In genomic region chr14:77390188-77390587, GRCh38 we compare ENCODE assay signal across 23 cellular contexts. TPM values are rescaled to one million over a fixed set of nuclear protein-coding genes. Genes with fewer than 3 reads are reported as not detected.
DNase-seq lines count a peak whose midpoint lies in the region; ATAC-seq, FAIRE-seq and TF ChIP-seq lines count a peak whose summit lies in the region.
"Had no signal": no experiment of that assay in that cellular context is flagged by ENCODE, and none has a peak within 500 bp of the region (broad histone marks: within the 10 kb centered on the region; RNA-seq: fewer than 3 reads in every experiment).

No MANE protein-coding gene starts in this region.

- TF ChIP-seq POLR2A in A549 (IDR thresholded peaks at IDR 0.05; ENCODE audit: low read length) (no peak), K562 (conservative IDR thresholded peaks at IDR 0.05) (no peak)

- CTCF ChIA-PET in A549 (lab: Yijun Ruan, JAX) = interaction anchor here (0.8 kb wide), 1 partner anchor 239 kb away, joined by 3 read pairs; no protein-coding TSS in a partner anchor
- CTCF ChIA-PET in K562 (lab: Yijun Ruan, JAX; ENCODE audit: low intra/inter-chr PET ratio) = no interaction called here

- in situ Hi-C loops in K562 (cut with MboI) = no loop called here
- in situ Hi-C loops in HAP-1 (cut with MboI; ENCODE audit: low sequenced_read_pairs) = no loop called here

- no peak for TF ChIP-seq RAD21 in A549 (conservative IDR thresholded peaks at IDR 0.05 in 1 of 2, IDR thresholded peaks at IDR 0.05 in 1 of 2)
- TF ChIP-seq RAD21 in K562 (CRISPR knock-in tag; conservative IDR thresholded peaks at IDR 0.05 in 1 of 2, IDR thresholded peaks at IDR 0.05 in 1 of 2) = no peak

- H3K4me3 Mint-ChIP-seq in stimulated activated memory B cell treated with anti-CD40 and anti-IgM and Interleukin-4, amounts not matched to agents 10 μg/mL and 1 μg/mL and 100 μg/mL, for 72 hours = no peak overlapping the region
- H3K4me3 Mint-ChIP-seq: CD4-positive, alpha-beta T cell; GM23338; HFFc6 had no signal

- no peak overlapping the region for H3K4me3 ChIP-seq in A549
- H3K4me3 ChIP-seq in K562 = no peak overlapping the region
- no peak overlapping the region for H3K4me3 ChIP-seq in HAP-1
- H3K4me3 ChIP-seq: GM12878, GM23338 had no signal

- H3K9ac ChIP-seq in K562 (ENCODE audit: insufficient read depth in 1 of 2, low read depth in 2 of 2, low read length in 2 of 2) = no peak overlapping the region

- no peaks in the 10 kb centered on the region for H3K9me3 Mint-ChIP-seq in stimulated activated memory B cell treated with anti-CD40 and anti-IgM and Interleukin-4, amounts not matched to agents 10 μg/mL and 1 μg/mL and 100 μg/mL, for 72 hours
- H3K9me3 Mint-ChIP-seq: CD4-positive, alpha-beta T cell; GM23338; HFFc6 had no signal

- H3K36me3 Mint-ChIP-seq in stimulated activated memory B cell treated with anti-CD40 and anti-IgM and Interleukin-4, amounts not matched to agents 10 μg/mL and 1 μg/mL and 100 μg/mL, for 72 hours = peaks cover 9% of the 10 kb centered on the region

- H3K9me1 ChIP-seq in K562 (ENCODE audit: control insufficient read depth, insufficient read depth, low read length) = no peaks in the 10 kb centered on the region

- no peak overlapping the region for H3K27ac Mint-ChIP-seq in stimulated activated memory B cell treated with anti-CD40 and anti-IgM and Interleukin-4, amounts not matched to agents 10 μg/mL and 1 μg/mL and 100 μg/mL, for 72 hours
- H3K27ac Mint-ChIP-seq: CD4-positive, alpha-beta T cell; GM23338; HFFc6 had no signal

- H3K4me1 Mint-ChIP-seq in stimulated activated memory B cell treated with anti-CD40 and anti-IgM and Interleukin-4, amounts not matched to agents 10 μg/mL and 1 μg/mL and 100 μg/mL, for 72 hours = no peaks in the 10 kb centered on the region
- H3K4me1 Mint-ChIP-seq: GM23338 had no signal

- no peaks in the 10 kb centered on the region for H3K9me3 ChIP-seq in A549
- H3K9me3 ChIP-seq in K562 (replicated peaks; ENCODE audit: control insufficient read depth, insufficient read depth, low read depth, low read length) = no peaks in the 10 kb centered on the region
- H3K9me3 ChIP-seq in HAP-1 = no peaks in the 10 kb centered on the region
- H3K9me3 ChIP-seq: Caco-2 had no signal

- peak overlapping the region; percentile 36 for H3K4me2 ChIP-seq in A549
- H3K4me2 ChIP-seq in K562 (ENCODE audit: insufficient read depth, low read length) = no peak overlapping the region
- H3K4me2 ChIP-seq: GM23338 had no signal

- no peak overlapping the region for H2AFZ ChIP-seq in K562 (ENCODE audit: low read depth, low read length)
- H2AFZ ChIP-seq: GM23338 had no signal

- FAIRE-seq in A549 (lab: Jason Lieb, UNC) (no peak), K562 (lab: Jason Lieb, UNC) (no peak)
- FAIRE-seq: A204.1, GM12878, H54 had no signal

- peak in 1 of 2 experiments; percentile 66; a peak in 3 of 6 replicates for ATAC-seq in A549
- peak; percentile 67 for ATAC-seq in K562
- peak; percentile 98 for ATAC-seq in left colon
- ATAC-seq in GM18858 (IDR thresholded peaks at IDR 0.05; ENCODE audit: unreplicated experiment) = no peak
- no peak for ATAC-seq in stimulated activated memory B cell treated with anti-CD40 and anti-IgM and Interleukin-4, amounts not matched to agents 10 μg/mL and 1 μg/mL and 100 μg/mL, for 72 hours
- ATAC-seq: GM12878, GM23338, HCT116 had no signal

- H3K27me3 ChIP-seq in K562 (ENCODE audit: control insufficient read depth in 2 of 2, insufficient read depth in 2 of 2, low read length in 2 of 2) = no peaks in the 10 kb centered on the region
- H3K27me3 ChIP-seq in HAP-1 (ENCODE audit: low read depth) = no peaks in the 10 kb centered on the region

- TF ChIP-seq EP300 in A549 (IDR thresholded peaks at IDR 0.05) = no peak
- no peak for TF ChIP-seq EP300 in K562 (IDR thresholded peaks at IDR 0.05; ENCODE audit: low read length)

- H3K79me2 ChIP-seq in K562 (ENCODE audit: control insufficient read depth, insufficient read depth, low read length) = no peaks in the 10 kb centered on the region

- POLR2A ChIA-PET in A549 (lab: Yijun Ruan, JAX) (no interaction called here), K562 (lab: Yijun Ruan, JAX) (interaction anchor here (0.6 kb wide), 1 partner anchor 14 kb away, joined by 3 read pairs; the partner anchor contains the start of gene TMED8)

- H3K36me3 ChIP-seq in K562 (ENCODE audit: control insufficient read depth, insufficient read depth, low read length) = no peaks in the 10 kb centered on the region
- H3K36me3 ChIP-seq in HAP-1 (replicated peaks) = no peaks in the 10 kb centered on the region

- H3K27ac ChIP-seq in A549 (peak overlapping the region; percentile 33 to 67; a peak in 2 of 6 replicates), K562 (ENCODE audit: extremely low read depth, low read depth, low read length) (no peak overlapping the region)
- H3K27ac ChIP-seq: C4-2B had no signal

- no peaks in the 10 kb centered on the region for H3K27me3 Mint-ChIP-seq in stimulated activated memory B cell treated with anti-CD40 and anti-IgM and Interleukin-4, amounts not matched to agents 10 μg/mL and 1 μg/mL and 100 μg/mL, for 72 hours
- H3K27me3 Mint-ChIP-seq: CD4-positive, alpha-beta T cell had no signal

- no TSS peak for BruUV-seq in K562 (replicated peaks; lab: Mats Ljungman, UMichigan)

- no peaks in the 10 kb centered on the region for H4K20me1 ChIP-seq in K562 (replicated peaks; ENCODE audit: control insufficient read depth, insufficient read depth, low read length)

- TF ChIP-seq CTCF in A549 (IDR thresholded peaks at IDR 0.05) (no peak), K562 (IDR thresholded peaks at IDR 0.05 in 2 of 3, conservative IDR thresholded peaks at IDR 0.05 in 1 of 3; ENCODE audit: insufficient read depth in 2 of 3, low read depth in 1 of 3, low read length in 3 of 3) (no peak)

- intact Hi-C loops in K562 (cut with micrococcal nuclease) (no loop called here), left colon (cut with DNase I, micrococcal nuclease) (no loop called here)

- WGBS in A549 (ENCODE audit: missing lambda C conversion rate) = 67% methylated on average over 4 of the region's 4 CpGs
- 55% methylated on average over 4 of the region's 4 CpGs for WGBS in K562 (ENCODE audit: insufficient coverage, low coverage, missing lambda C conversion rate)

- peak in 1 of 2 experiments; percentile 39 for DNase-seq in A549 (ENCODE audit: low read depth in 1 of 2, low spot score in 1 of 2)
- peak; percentile 9 for DNase-seq in DMS53 treated with DMSO at 0.1 percent for 48 hours (lab: John Stamatoyannopoulos, UW; ENCODE audit: unreplicated experiment)
- no peak for DNase-seq in K562 (ENCODE audit: extremely low read depth in 1 of 4, low spot score in 3 of 4)
- no peak for DNase-seq in left colon
- no peak for DNase-seq in HAP-1 (ENCODE audit: low spot score in 2 of 2)
- no peak for DNase-seq in NOMO-1 treated with DMSO at 0.1 percent for 48 hours (lab: John Stamatoyannopoulos, UW; ENCODE audit: unreplicated experiment)
- DNase-seq: AML-193; CD4-positive, alpha-beta T cell; DMS153; DND-41; EL; HFFc6 had no signal

- H3K4me1 ChIP-seq in A549 (0 out of 3 replicates have a peak, but pooled peaks cover 5% of the 10 kb centered on the region), K562 (replicated peaks in 1 of 2; ENCODE audit: control insufficient read depth in 2 of 2, insufficient read depth in 2 of 2, low read length in 2 of 2) (no peaks in the 10 kb centered on the region), HAP-1 (no peaks in the 10 kb centered on the region)

RNA-seq across cellular contexts. Expression of gene SAMD15, which starts 13.0 kb away (rescaled TPM):
- 2.0 and 2.7 TPM in 2 replicates for polyA plus RNA-seq in A549 (2011; rRNA removed)
- 0.58 and 0.75 TPM in 2 replicates for polyA plus RNA-seq in A549 (2012; cell fraction: cytosol; rRNA removed)
- 0.13 and 0.40 TPM in 2 replicates for polyA plus RNA-seq in A549 (2012; cell fraction: nucleus; rRNA removed)
- 2.1 to 2.5 TPM (median 2.2 TPM) in 3 replicates for polyA plus RNA-seq in A549 (2017; fragmentation: RNase III; extraction: RNeasy Plus Mini Kit Qiagen cat#74134 plus additional on column Dnase treatment)
- polyA minus RNA-seq in A549 (2011; rRNA and poly(A)+ RNA removed) = 0.95 and 1.4 TPM in 2 replicates
- 0.16 and 0.56 TPM in 2 replicates for total RNA-seq in K562 (2011; cell fraction: chromatin; rRNA removed; ENCODE audit: low replicate concordance)
- not detected in 2 replicates for total RNA-seq in K562 (2011; cell fraction: nucleolus; rRNA removed)
- 0.23 TPM in 1 of 2 replicates, not detected in the other for total RNA-seq in K562 (2011; cell fraction: nucleoplasm; rRNA removed)
- 0.18 and 0.49 TPM in 2 replicates for total RNA-seq in K562 (2014; rRNA removed)
- total RNA-seq in K562 (2014; rRNA removed; fragmentation: Illumina TruSeq; extraction: Trizol) = 0.25 and 0.86 TPM in 2 replicates
- total RNA-seq in K562 (2015; rRNA removed; fragmentation: Illumina TruSeq; extraction: Trizol) = 0.54 and 0.72 TPM in 2 replicates
- total RNA-seq in K562 (2021) = 0.11 and 0.22 TPM in 2 replicates
- 0.04 and 0.32 TPM in 2 replicates for polyA plus RNA-seq in K562 (2011; rRNA removed)
- polyA plus RNA-seq in K562 (2011; cell fraction: cytosol; rRNA removed) = 0.62 TPM in 1 of 2 replicates, not detected in the other
- polyA plus RNA-seq in K562 (2011; cell fraction: nucleus; rRNA removed) = 0.10 and 0.37 TPM in 2 replicates
- 0.25 and 0.26 TPM in 2 replicates for polyA plus RNA-seq in K562 (2012)
- 0.17 and 0.42 TPM in 2 replicates for polyA plus RNA-seq in K562 (2014; fragmentation: Illumina TruSeq; extraction: Trizol)
- under 1 TPM; 0.20 to 0.22 TPM for polyA plus RNA-seq in K562 (2014; fragmentation: Nextera tagmentation; extraction: Ambion mirVana)
- polyA plus RNA-seq in K562 (2014; rRNA removed) = 0.29 TPM in 1 of 2 replicates, not detected in the other
- polyA minus RNA-seq in K562 (2011; rRNA and poly(A)+ RNA removed) = 0.33 and 0.63 TPM in 2 replicates
- polyA minus RNA-seq in K562 (2011; cell fraction: cytosol; rRNA and poly(A)+ RNA removed) = not detected in 2 replicates
- polyA minus RNA-seq in K562 (2011; cell fraction: nucleus; rRNA and poly(A)+ RNA removed) = 0.40 TPM in 1 of 2 replicates, not detected in the other
- under 1 TPM; 0.31 to 0.36 TPM for total RNA-seq in left colon

RNA-seq across cellular contexts. Expression of gene TMED8, which starts 13.3 kb away (rescaled TPM):
- 11.7 and 13.9 TPM in 2 replicates for polyA plus RNA-seq in A549 (2011; rRNA removed)
- 2.7 and 3.2 TPM in 2 replicates for polyA plus RNA-seq in A549 (2012; cell fraction: cytosol; rRNA removed)
- 2.2 and 3.2 TPM in 2 replicates for polyA plus RNA-seq in A549 (2012; cell fraction: nucleus; rRNA removed)
- polyA plus RNA-seq in A549 (2017; fragmentation: RNase III; extraction: RNeasy Plus Mini Kit Qiagen cat#74134 plus additional on column Dnase treatment) = 8.1 to 8.8 TPM (median 8.8 TPM) in 3 replicates
- polyA minus RNA-seq in A549 (2011; rRNA and poly(A)+ RNA removed) = 12.8 and 13.6 TPM in 2 replicates
- 4.8 and 8.6 TPM in 2 replicates for total RNA-seq in K562 (2011; cell fraction: chromatin; rRNA removed; ENCODE audit: low replicate concordance)
- total RNA-seq in K562 (2011; cell fraction: nucleolus; rRNA removed) = 2.8 and 3.7 TPM in 2 replicates
- total RNA-seq in K562 (2011; cell fraction: nucleoplasm; rRNA removed) = 7.8 and 14.2 TPM in 2 replicates
- total RNA-seq in K562 (2014; rRNA removed) = 9.7 and 12.3 TPM in 2 replicates
- 15.4 and 16.6 TPM in 2 replicates for total RNA-seq in K562 (2014; rRNA removed; fragmentation: Illumina TruSeq; extraction: Trizol)
- 11.2 and 12.0 TPM in 2 replicates for total RNA-seq in K562 (2015; rRNA removed; fragmentation: Illumina TruSeq; extraction: Trizol)
- total RNA-seq in K562 (2021) = 13.1 and 14.0 TPM in 2 replicates
- polyA plus RNA-seq in K562 (2011; rRNA removed) = 12.2 and 17.4 TPM in 2 replicates
- 7.0 and 10.5 TPM in 2 replicates for polyA plus RNA-seq in K562 (2011; cell fraction: cytosol; rRNA removed)
- polyA plus RNA-seq in K562 (2011; cell fraction: nucleus; rRNA removed) = 5.1 and 5.2 TPM in 2 replicates
- 6.9 and 7.1 TPM in 2 replicates for polyA plus RNA-seq in K562 (2012)
- 12.0 and 14.0 TPM in 2 replicates for polyA plus RNA-seq in K562 (2014; fragmentation: Illumina TruSeq; extraction: Trizol)
- polyA plus RNA-seq in K562 (2014; fragmentation: Nextera tagmentation; extraction: Ambion mirVana) = 1 to 10 TPM; 3.3 to 4.7 TPM
- polyA plus RNA-seq in K562 (2014; rRNA removed) = 8.5 and 10.0 TPM in 2 replicates
- 18.8 and 23.4 TPM in 2 replicates for polyA minus RNA-seq in K562 (2011; rRNA and poly(A)+ RNA removed)
- 6.7 and 11.8 TPM in 2 replicates for polyA minus RNA-seq in K562 (2011; cell fraction: cytosol; rRNA and poly(A)+ RNA removed)
- 2.8 and 4.6 TPM in 2 replicates for polyA minus RNA-seq in K562 (2011; cell fraction: nucleus; rRNA and poly(A)+ RNA removed)
- total RNA-seq in left colon = 1 to 10 TPM; 7.4 TPM

RNA-seq across cellular contexts. Expression of gene NOXRED1, which starts 33.1 kb away (rescaled TPM):
- polyA plus RNA-seq in A549 (2011; rRNA removed) = 0.34 and 0.45 TPM in 2 replicates
- 0.08 and 0.09 TPM in 2 replicates for polyA plus RNA-seq in A549 (2012; cell fraction: cytosol; rRNA removed)
- 0.14 and 0.23 TPM in 2 replicates for polyA plus RNA-seq in A549 (2012; cell fraction: nucleus; rRNA removed)
- 0.16 to 0.22 TPM (median 0.18 TPM) in 3 replicates for polyA plus RNA-seq in A549 (2017; fragmentation: RNase III; extraction: RNeasy Plus Mini Kit Qiagen cat#74134 plus additional on column Dnase treatment)
- 0.34 and 0.70 TPM in 2 replicates for polyA minus RNA-seq in A549 (2011; rRNA and poly(A)+ RNA removed)
- total RNA-seq in K562 (2011; cell fraction: chromatin; rRNA removed; ENCODE audit: low replicate concordance) = 0.83 and 2.5 TPM in 2 replicates
- 0.83 and 0.92 TPM in 2 replicates for total RNA-seq in K562 (2011; cell fraction: nucleolus; rRNA removed)
- total RNA-seq in K562 (2011; cell fraction: nucleoplasm; rRNA removed) = 1.8 and 2.3 TPM in 2 replicates
- 0.36 and 0.45 TPM in 2 replicates for total RNA-seq in K562 (2014; rRNA removed)
- total RNA-seq in K562 (2014; rRNA removed; fragmentation: Illumina TruSeq; extraction: Trizol) = 0.29 and 0.32 TPM in 2 replicates
- 0.23 and 0.29 TPM in 2 replicates for total RNA-seq in K562 (2015; rRNA removed; fragmentation: Illumina TruSeq; extraction: Trizol)
- 0.18 TPM in 2 replicates for total RNA-seq in K562 (2021)
- 0.72 and 0.85 TPM in 2 replicates for polyA plus RNA-seq in K562 (2011; rRNA removed)
- 0.34 and 0.52 TPM in 2 replicates for polyA plus RNA-seq in K562 (2011; cell fraction: cytosol; rRNA removed)
- 1.3 and 1.6 TPM in 2 replicates for polyA plus RNA-seq in K562 (2011; cell fraction: nucleus; rRNA removed)
- 0.14 and 0.17 TPM in 2 replicates for polyA plus RNA-seq in K562 (2012)
- polyA plus RNA-seq in K562 (2014; fragmentation: Illumina TruSeq; extraction: Trizol) = 0.37 and 0.39 TPM in 2 replicates
- polyA plus RNA-seq in K562 (2014; fragmentation: Nextera tagmentation; extraction: Ambion mirVana) = under 1 TPM; 0.30 to 0.52 TPM
- polyA plus RNA-seq in K562 (2014; rRNA removed) = 0.15 and 0.47 TPM in 2 replicates
- polyA minus RNA-seq in K562 (2011; rRNA and poly(A)+ RNA removed) = 0.36 and 0.70 TPM in 2 replicates
- polyA minus RNA-seq in K562 (2011; cell fraction: cytosol; rRNA and poly(A)+ RNA removed) = not detected in 2 replicates
- polyA minus RNA-seq in K562 (2011; cell fraction: nucleus; rRNA and poly(A)+ RNA removed) = 0.27 and 0.44 TPM in 2 replicates
- under 1 TPM; 0.45 to 0.46 TPM for total RNA-seq in left colon
- total RNA-seq: G401, GM23338, HT-29 had no signal

Comparison
In these comparisons a context has a peak if more than half of its experiments do, and no peak if none do; other contexts are left out.
1. ATAC-seq: peak in K562 (single experiment) and left colon (single experiment); none in GM18858 (single experiment) and stimulated activated memory B cell treated with anti-CD40 and anti-IgM and Interleukin-4, amounts not matched to agents 10 μg/mL and 1 μg/mL and 100 μg/mL, for 72 hours (single experiment).